In genomic region chrX:40471965-40472648, GRCh38 we compare ENCODE assay signal across 1 cellular context.
TF ChIP-seq lines count a peak whose summit lies in the region.

No MANE protein-coding gene starts in this region.

TF ChIP-seq in SK-N-SH, 30 proteins besides CTCF, POLR2A, EP300 and RAD21 (continued from another document):
- TF ChIP-seq, protein P1, sequence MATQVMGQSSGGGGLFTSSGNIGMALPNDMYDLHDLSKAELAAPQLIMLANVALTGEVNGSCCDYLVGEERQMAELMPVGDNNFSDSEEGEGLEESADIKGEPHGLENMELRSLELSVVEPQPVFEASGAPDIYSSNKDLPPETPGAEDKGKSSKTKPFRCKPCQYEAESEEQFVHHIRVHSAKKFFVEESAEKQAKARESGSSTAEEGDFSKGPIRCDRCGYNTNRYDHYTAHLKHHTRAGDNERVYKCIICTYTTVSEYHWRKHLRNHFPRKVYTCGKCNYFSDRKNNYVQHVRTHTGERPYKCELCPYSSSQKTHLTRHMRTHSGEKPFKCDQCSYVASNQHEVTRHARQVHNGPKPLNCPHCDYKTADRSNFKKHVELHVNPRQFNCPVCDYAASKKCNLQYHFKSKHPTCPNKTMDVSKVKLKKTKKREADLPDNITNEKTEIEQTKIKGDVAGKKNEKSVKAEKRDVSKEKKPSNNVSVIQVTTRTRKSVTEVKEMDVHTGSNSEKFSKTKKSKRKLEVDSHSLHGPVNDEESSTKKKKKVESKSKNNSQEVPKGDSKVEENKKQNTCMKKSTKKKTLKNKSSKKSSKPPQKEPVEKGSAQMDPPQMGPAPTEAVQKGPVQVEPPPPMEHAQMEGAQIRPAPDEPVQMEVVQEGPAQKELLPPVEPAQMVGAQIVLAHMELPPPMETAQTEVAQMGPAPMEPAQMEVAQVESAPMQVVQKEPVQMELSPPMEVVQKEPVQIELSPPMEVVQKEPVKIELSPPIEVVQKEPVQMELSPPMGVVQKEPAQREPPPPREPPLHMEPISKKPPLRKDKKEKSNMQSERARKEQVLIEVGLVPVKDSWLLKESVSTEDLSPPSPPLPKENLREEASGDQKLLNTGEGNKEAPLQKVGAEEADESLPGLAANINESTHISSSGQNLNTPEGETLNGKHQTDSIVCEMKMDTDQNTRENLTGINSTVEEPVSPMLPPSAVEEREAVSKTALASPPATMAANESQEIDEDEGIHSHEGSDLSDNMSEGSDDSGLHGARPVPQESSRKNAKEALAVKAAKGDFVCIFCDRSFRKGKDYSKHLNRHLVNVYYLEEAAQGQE (IDR thresholded peaks at IDR 0.05; ENCODE audit: low read depth, low read length): no peak
- no peak for TF ChIP-seq FOSL2 (IDR thresholded peaks at IDR 0.05; ENCODE audit: borderline replicate concordance, low read depth)
- TF ChIP-seq SMC3 (IDR thresholded peaks at IDR 0.05; ENCODE audit: low read depth, low read length): no peak
- peak; percentile 94 for TF ChIP-seq RFX5 (IDR thresholded peaks at IDR 0.05; ENCODE audit: low read length)
